ENCODE assay signal across 8 cellular contexts in the genomic region with DNA sequence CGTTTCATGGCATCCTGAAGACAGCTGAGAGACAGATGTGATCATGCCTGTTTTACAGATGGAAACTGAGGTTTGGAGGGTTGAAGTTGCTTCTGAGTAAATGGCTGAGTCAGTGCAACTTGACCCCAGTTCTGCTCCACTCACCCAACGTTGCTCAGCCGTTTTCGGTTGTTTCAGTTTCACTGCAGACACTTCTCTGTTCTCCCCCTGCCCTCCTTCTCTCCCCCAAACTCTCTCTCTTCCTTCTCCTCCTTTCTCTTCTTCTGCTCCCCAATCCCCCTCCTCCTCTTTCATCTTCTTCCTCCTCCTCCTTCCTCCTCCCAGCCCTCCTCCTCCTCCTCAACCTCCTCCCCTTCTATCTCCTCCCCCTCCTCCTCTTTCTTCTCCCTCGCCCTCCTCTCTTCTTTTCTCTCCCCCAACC. TPM values are rescaled to one million over a fixed set of nuclear protein-coding genes. Genes with fewer than 3 reads are reported as not detected.
DNase-seq lines count a peak whose midpoint lies in the region; ATAC-seq and TF ChIP-seq lines count a peak whose summit lies in the region.

No MANE protein-coding gene starts in this region.

- H3K36me3 ChIP-seq in KOPT-K1 (ENCODE audit: insufficient read depth, low read length) = no peaks in the 10 kb centered on the region
- H3K36me3 ChIP-seq in uterus = no peaks in the 10 kb centered on the region
- no peaks in the 10 kb centered on the region for H3K36me3 ChIP-seq in mucosa of descending colon (ENCODE audit: low read depth)

- H3K9me3 ChIP-seq in KOPT-K1 (ENCODE audit: insufficient read depth, low read length, poor library complexity, severe bottlenecking) (no peaks in the 10 kb centered on the region), uterus (no peaks in the 10 kb centered on the region), mucosa of descending colon (no peaks in the 10 kb centered on the region)

- H3K4me1 ChIP-seq in uterus (no peaks in the 10 kb centered on the region), mucosa of descending colon (ENCODE audit: low read depth) (no peaks in the 10 kb centered on the region)

- in situ Hi-C loops in astrocyte of the spinal cord (cut with HindIII; ENCODE audit: low sequenced_read_pairs) = loop anchor here (25.0 kb wide), 1 partner anchor 89 kb away; no protein-coding TSS in a partner anchor

- H3K4me3 Mint-ChIP-seq in stimulated activated naive CD8-positive, alpha-beta T cell treated with anti-CD3 and anti-CD28 coated beads, Interleukin-15, amount 100 ng/mL, for 72 hours = peak overlapping the region; percentile 66 to 70

- no peaks in the 10 kb centered on the region for H3K27me3 ChIP-seq in uterus

- H3K27ac ChIP-seq in KOPT-K1 (ENCODE audit: low read depth, low read length, poor library complexity, severe bottlenecking) = peak overlapping the region; percentile 44
- H3K27ac ChIP-seq in uterus = no peak overlapping the region

- H3K9me3 Mint-ChIP-seq in stimulated activated naive CD8-positive, alpha-beta T cell treated with anti-CD3 and anti-CD28 coated beads, Interleukin-15, amount 100 ng/mL, for 72 hours = no peaks in the 10 kb centered on the region

- H3K4me1 Mint-ChIP-seq in stimulated activated naive CD8-positive, alpha-beta T cell treated with anti-CD3 and anti-CD28 coated beads, Interleukin-15, amount 100 ng/mL, for 72 hours = peaks cover 29% of the 10 kb centered on the region

- no peaks in the 10 kb centered on the region for H3K27me3 Mint-ChIP-seq in stimulated activated naive CD8-positive, alpha-beta T cell treated with anti-CD3 and anti-CD28 coated beads, Interleukin-15, amount 100 ng/mL, for 72 hours

- peak; percentile 48 for DNase-seq in activated naive CD4-positive, alpha-beta T cell treated with Interleukin-2 at 50 U/mL for 16 hours
- no peak for DNase-seq in activated naive CD4-positive, alpha-beta T cell (lab: John Stamatoyannopoulos, UW)
- peak; percentile 53 for DNase-seq in astrocyte of the spinal cord (ENCODE audit: low read depth, low spot score)
- DNase-seq in stimulated activated naive CD8-positive, alpha-beta T cell treated with anti-CD3 and anti-CD28 coated beads, Interleukin-15, amount 100 ng/mL, for 72 hours = peak in 1 of 2 donors; percentile 27
- no peak for DNase-seq in medulla oblongata (ENCODE audit: extremely low spot score)
- no peak for DNase-seq in uterus
- DNase-seq in mucosa of descending colon = no peak

- peak; percentile 79 for ATAC-seq in stimulated activated naive CD8-positive, alpha-beta T cell treated with anti-CD3 and anti-CD28 coated beads, Interleukin-15, amount 100 ng/mL, for 72 hours
- no peak for ATAC-seq in mucosa of descending colon

- TF ChIP-seq POLR2A in uterus (IDR thresholded peaks at IDR 0.05) = no peak

- intact Hi-C loops in uterus (cut with DNase I; ENCODE audit: low total_unique reads) = no loop called here
- intact Hi-C loops in mucosa of descending colon (cut with DNase I, micrococcal nuclease) = loop anchor here in 1 of 2 donors (10.0 kb wide), 1 partner anchor 47 kb away; a partner anchor contains a TSS

- H3K4me3 ChIP-seq in astrocyte of the spinal cord (ENCODE audit: low read depth, low read length) (no peak overlapping the region), uterus (no peak overlapping the region), mucosa of descending colon (no peak overlapping the region)

- no peak for TF ChIP-seq CTCF in astrocyte of the spinal cord (IDR thresholded peaks at IDR 0.05; ENCODE audit: low read depth, low read length)
- no peak for TF ChIP-seq CTCF in uterus (IDR thresholded peaks at IDR 0.05)
- TF ChIP-seq CTCF in mucosa of descending colon (IDR thresholded peaks at IDR 0.05) = no peak

- no peak overlapping the region for H3K27ac Mint-ChIP-seq in stimulated activated naive CD8-positive, alpha-beta T cell treated with anti-CD3 and anti-CD28 coated beads, Interleukin-15, amount 100 ng/mL, for 72 hours

RNA-seq across cellular contexts. Expression of a gene that starts 9.4 kb away (rescaled TPM):
- 100 to 1,000 TPM in 1 of 4 donors, 10 to 100 TPM in 3; 13.8 to 101 (median 47.9) TPM for total RNA-seq in uterus
- total RNA-seq in mucosa of descending colon = 10 to 100 TPM; 23.2 to 26.8 (median 26.4) TPM

RNA-seq across cellular contexts. Expression of a gene that starts 41.0 kb away (rescaled TPM):
- 1,000 to 10,000 TPM in 2 of 4 donors, 100 to 1,000 TPM in 2; 447 to 1,893 (median 822) TPM for total RNA-seq in uterus
- 1,000 to 10,000 TPM in 1 of 3 donors, 100 to 1,000 TPM in 1, 10 to 100 TPM in 1; 98.2 to 5,005 (median 282) TPM for total RNA-seq in mucosa of descending colon

RNA-seq across cellular contexts. Expression of a gene that starts 51.6 kb away (rescaled TPM):
- total RNA-seq in uterus (10 to 100 TPM; 12.1 to 39.2 (median 18.6) TPM), mucosa of descending colon (10 to 100 TPM; 13.8 to 40.0 (median 25.5) TPM)

Comparison
In these comparisons a context has a peak if more than half of its experiments do, and no peak if none do; other contexts are left out.
1. DNase-seq: peak in activated naive CD4-positive, alpha-beta T cell treated with Interleukin-2 at 50 U/mL for 16 hours (single experiment) and astrocyte of the spinal cord (single experiment); none in activated naive CD4-positive, alpha-beta T cell (0 of 4), medulla oblongata (single experiment), uterus (0 of 2) and mucosa of descending colon (0 of 3).